Comparison of ENCODE assay signal across 1 cellular context in genomic region chr2:24222946-24223345, GRCh38.
TF ChIP-seq lines count a peak whose summit lies in the region.

No MANE protein-coding gene starts in this region.

TF ChIP-seq in K562, 482 proteins besides CTCF, POLR2A, EP300 and RAD21:
- TF ChIP-seq HIVEP1 (CRISPR knock-in tag; IDR thresholded peaks at IDR 0.05) (no peak), PATZ1 (CRISPR knock-in tag; IDR thresholded peaks at IDR 0.05; ENCODE audit: borderline replicate concordance) (no peak), NFXL1 (CRISPR knock-in tag; IDR thresholded peaks at IDR 0.05) (no peak)
TF ChIP-seq in K562: peak in this region for 0.
